In the genomic region with DNA sequence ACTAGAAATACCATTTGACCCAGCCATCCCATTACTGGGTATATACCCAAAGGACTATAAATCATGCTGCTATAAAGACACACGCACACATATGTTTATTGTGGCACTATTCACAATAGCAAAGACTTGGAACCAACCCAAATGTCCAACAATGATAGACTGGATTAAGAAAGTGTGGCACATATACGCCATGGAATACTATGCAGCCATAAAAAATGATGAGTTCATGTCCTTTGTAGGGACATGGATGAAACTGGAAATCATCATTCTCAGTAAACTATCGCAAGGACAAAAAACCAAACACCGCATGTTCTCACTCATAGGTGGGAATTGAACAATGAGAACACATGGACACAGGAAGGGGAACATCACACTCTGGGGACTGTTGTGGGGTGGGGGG, we compare ENCODE assay signal across 1 cellular context.
TF ChIP-seq lines count a peak whose summit lies in the region.
"Not testable (repeated sequence)": the region's sequence is repeated elsewhere in the genome, so short reads cannot be mapped to it uniquely, and the experiment has no call there.

No MANE protein-coding gene starts in this region.

- H3K9me3 ChIP-seq in HEK293 (ENCODE audit: control insufficient read depth, insufficient read depth, low read depth, low read length), result not testable (repeated sequence)

- not testable (repeated sequence) for H3K27ac ChIP-seq in HEK293 (ENCODE audit: extremely low read depth, low read depth, low read length)

- not testable (repeated sequence) for TF ChIP-seq CTCF in HEK293 (tag by site-specific recombination; IDR thresholded peaks at IDR 0.05)

- POLR2A ChIA-PET in HEK293 (lab: Yijun Ruan, JAX), result not testable (repeated sequence)

- H3K4me1 ChIP-seq in HEK293 (ENCODE audit: control insufficient read depth, insufficient read depth, low read length), result not testable (repeated sequence)

- peaks cover 3 to 31% of the 10 kb centered on the region in 2 experiments; a peak in 2 of 3 replicates for H3K36me3 ChIP-seq in HEK293 (ENCODE audit: control insufficient read depth in 2 of 2, insufficient read depth in 1 of 2, low read length in 2 of 2)

- CTCF ChIA-PET in HEK293 (lab: Yijun Ruan, JAX), result not testable (repeated sequence)

- H3K4me3 ChIP-seq in HEK293 (ENCODE audit: low read depth, low read length), result not testable (repeated sequence)

TF ChIP-seq in HEK293, 187 proteins besides CTCF, POLR2A, EP300 and RAD21:
- TF ChIP-seq ZNF146 (tag by site-specific recombination; IDR thresholded peaks at IDR 0.05), result peak; percentile 95
